Comparison of ENCODE assay signal across 19 cellular contexts in the genomic region with DNA sequence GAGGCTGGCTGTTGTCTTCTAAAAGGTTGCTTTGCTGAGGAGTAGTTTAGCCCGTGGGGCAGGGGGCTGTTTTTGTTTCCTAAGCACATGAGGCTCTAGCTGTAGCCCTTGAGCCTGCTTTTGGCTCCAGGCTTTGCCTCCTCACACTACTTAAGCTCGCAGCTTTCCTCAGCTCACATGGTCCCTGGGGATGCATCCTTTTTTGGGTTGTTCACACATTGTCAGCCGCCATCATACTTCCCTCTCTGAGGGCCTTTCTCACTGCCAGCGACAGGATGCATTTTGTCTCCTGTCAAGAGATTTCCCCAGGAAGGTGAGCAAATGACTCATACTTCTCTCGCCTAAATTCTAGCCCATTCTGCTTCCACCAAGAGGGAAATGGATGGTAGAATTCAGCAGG.
"Had no signal": no experiment of that assay in that cellular context is flagged by ENCODE, and none has a peak within 500 bp of the region (broad histone marks: within the 10 kb centered on the region; RNA-seq: fewer than 3 reads in every experiment).

No MANE protein-coding gene starts in this region.

- H3K9me3 Mint-ChIP-seq: activated CD4-positive, alpha-beta T cell treated with anti-CD3 and anti-CD28 coated beads, Interleukin-2, amount 10 ng/mL, durations not matched to agents 24 days and 14 days; activated CD8-positive, alpha-beta T cell treated with anti-CD3 and anti-CD28 coated beads for 36 hours; activated naive CD8-positive, alpha-beta T cell treated with anti-CD3 and anti-CD28 coated beads, Interleukin-2, amount 10 ng/mL, durations not matched to agents 7 days and 5 days; activated T-cell treated with anti-CD3 and anti-CD28 coated beads, Interleukin-2, amount 50 U/mL, for 24 hours; activated T-helper 2 cell treated with anti-CD3 and anti-CD28 coated beads, Interferon-gamma antibody, Interleukin-2, Interleukin-4, amounts not matched to agents 10 μg/mL and 5 μg/mL and 100 μg/mL, durations not matched to agents 14 hours and 24 hours and 36 hours; stimulated activated effector memory CD8-positive, alpha-beta T cell treated with anti-CD3 and anti-CD28 coated beads, Interleukin-12 subunit alpha, Interleukin-12 subunit beta, amount 100 ng/mL, for 72 hours had no signal

- H3K36me3 ChIP-seq: prostate gland, right lobe of liver, stomach, thoracic aorta, upper lobe of right lung had no signal

- H3K4me2 ChIP-seq: smooth muscle cell had no signal

- H3K27ac ChIP-seq: body of pancreas, prostate gland, right lobe of liver, stomach, thoracic aorta, upper lobe of right lung had no signal

- H3K9me3 ChIP-seq: body of pancreas, prostate gland, right lobe of liver, stomach, thoracic aorta, upper lobe of right lung had no signal

- DNase-seq: activated CD4-positive, alpha-beta T cell treated with anti-CD3 and anti-CD28 coated beads, Interleukin-2, amount 10 ng/mL, durations not matched to agents 24 days and 14 days; activated CD8-positive, alpha-beta T cell treated with anti-CD3 and anti-CD28 coated beads for 36 hours; activated naive CD4-positive, alpha-beta T cell treated with Interleukin-2 at 50 U/mL for 16 hours; activated naive CD8-positive, alpha-beta T cell treated with anti-CD3 and anti-CD28 coated beads, Interleukin-2, amount 10 ng/mL, durations not matched to agents 7 days and 5 days; activated T-cell treated with anti-CD3 and anti-CD28 coated beads, Interleukin-2, amount 50 U/mL, for 24 hours; body of pancreas; caudate nucleus; erythroblast; right lobe of liver; stimulated activated CD4-positive, alpha-beta T cell treated with anti-CD3 and anti-CD28 coated beads, Interleukin-4, amount 100 ng/mL, for 24 hours; stomach; T1000; upper lobe of right lung had no signal

- H3K36me3 Mint-ChIP-seq: activated naive CD8-positive, alpha-beta T cell treated with anti-CD3 and anti-CD28 coated beads, Interleukin-2, amount 10 ng/mL, durations not matched to agents 7 days and 5 days; stimulated activated effector memory CD8-positive, alpha-beta T cell treated with anti-CD3 and anti-CD28 coated beads, Interleukin-12 subunit alpha, Interleukin-12 subunit beta, amount 100 ng/mL, for 72 hours had no signal

- H3K4me1 ChIP-seq: body of pancreas, prostate gland, right lobe of liver, stomach, upper lobe of right lung had no signal

- H3K4me1 Mint-ChIP-seq: activated CD4-positive, alpha-beta T cell treated with anti-CD3 and anti-CD28 coated beads, Interleukin-2, amount 10 ng/mL, durations not matched to agents 24 days and 14 days; activated naive CD8-positive, alpha-beta T cell treated with anti-CD3 and anti-CD28 coated beads, Interleukin-2, amount 10 ng/mL, durations not matched to agents 7 days and 5 days; stimulated activated effector memory CD8-positive, alpha-beta T cell treated with anti-CD3 and anti-CD28 coated beads, Interleukin-12 subunit alpha, Interleukin-12 subunit beta, amount 100 ng/mL, for 72 hours had no signal

- H3K4me3 Mint-ChIP-seq: activated CD4-positive, alpha-beta T cell treated with anti-CD3 and anti-CD28 coated beads, Interleukin-2, amount 10 ng/mL, durations not matched to agents 24 days and 14 days; activated CD8-positive, alpha-beta T cell treated with anti-CD3 and anti-CD28 coated beads for 36 hours; activated naive CD8-positive, alpha-beta T cell treated with anti-CD3 and anti-CD28 coated beads, Interleukin-2, amount 10 ng/mL, durations not matched to agents 7 days and 5 days; activated T-cell treated with anti-CD3 and anti-CD28 coated beads, Interleukin-2, amount 50 U/mL, for 24 hours; stimulated activated effector memory CD8-positive, alpha-beta T cell treated with anti-CD3 and anti-CD28 coated beads, Interleukin-12 subunit alpha, Interleukin-12 subunit beta, amount 100 ng/mL, for 72 hours had no signal

- H3K27ac Mint-ChIP-seq: activated CD4-positive, alpha-beta T cell treated with anti-CD3 and anti-CD28 coated beads, Interleukin-2, amount 10 ng/mL, durations not matched to agents 24 days and 14 days; activated CD8-positive, alpha-beta T cell treated with anti-CD3 and anti-CD28 coated beads for 36 hours; activated naive CD8-positive, alpha-beta T cell treated with anti-CD3 and anti-CD28 coated beads, Interleukin-2, amount 10 ng/mL, durations not matched to agents 7 days and 5 days; activated T-cell treated with anti-CD3 and anti-CD28 coated beads, Interleukin-2, amount 50 U/mL, for 24 hours; activated T-helper 2 cell treated with anti-CD3 and anti-CD28 coated beads, Interferon-gamma antibody, Interleukin-2, Interleukin-4, amounts not matched to agents 10 μg/mL and 5 μg/mL and 100 μg/mL, durations not matched to agents 14 hours and 24 hours and 36 hours; stimulated activated effector memory CD8-positive, alpha-beta T cell treated with anti-CD3 and anti-CD28 coated beads, Interleukin-12 subunit alpha, Interleukin-12 subunit beta, amount 100 ng/mL, for 72 hours had no signal

- ATAC-seq: activated CD8-positive, alpha-beta T cell treated with anti-CD3 and anti-CD28 coated beads for 36 hours; body of pancreas; left lobe of liver; stimulated activated effector memory CD8-positive, alpha-beta T cell treated with anti-CD3 and anti-CD28 coated beads, Interleukin-12 subunit alpha, Interleukin-12 subunit beta, amount 100 ng/mL, for 72 hours; upper lobe of right lung had no signal

- H3K27me3 ChIP-seq: body of pancreas, right lobe of liver, stomach had no signal

- H3K4me3 ChIP-seq: body of pancreas, prostate gland, right lobe of liver, smooth muscle cell, stomach, thoracic aorta, upper lobe of right lung had no signal
